In genomic region chr18:75161629-75162028, GRCh38 we compare ENCODE assay signal across 8 cellular contexts. TPM values are rescaled to one million over a fixed set of nuclear protein-coding genes. Genes with fewer than 3 reads are reported as not detected.
DNase-seq lines count a peak whose midpoint lies in the region; ATAC-seq and TF ChIP-seq lines count a peak whose summit lies in the region.

No MANE protein-coding gene starts in this region.

- CTCF ChIA-PET in CD8-positive, alpha-beta T cell (lab: Charles Lee) = interaction anchor here (1.2 kb wide), 1 partner anchor 317 kb away, joined by 3 read pairs; no protein-coding TSS in a partner anchor

- intact Hi-C loops in CD8-positive, alpha-beta T cell (cut with DNase I, micrococcal nuclease) = no loop called here
- intact Hi-C loops in tibial artery (cut with DNase I; ENCODE audit: low total_unique reads) = no loop called here

- H3K9me3 Mint-ChIP-seq in CD8-positive, alpha-beta T cell = no peaks in the 10 kb centered on the region
- H3K9me3 Mint-ChIP-seq in activated T-cell treated with anti-CD3 and anti-CD28 coated beads, Interleukin-2, amount 50 U/mL, for 72 hours = no peaks in the 10 kb centered on the region

- no peaks in the 10 kb centered on the region for H3K36me3 ChIP-seq in CD8-positive, alpha-beta T cell (ENCODE audit: insufficient read depth, low read length)
- H3K36me3 ChIP-seq in tibial artery = no peaks in the 10 kb centered on the region

- no peaks in the 10 kb centered on the region for H3K27me3 ChIP-seq in CD8-positive, alpha-beta T cell (ENCODE audit: insufficient read depth, low read length)
- peaks cover 0 to 4% of the 10 kb centered on the region in 2 donors for H3K27me3 ChIP-seq in tibial artery

- POLR2A ChIA-PET in CD8-positive, alpha-beta T cell (lab: Charles Lee) = no interaction called here

- no peaks in the 10 kb centered on the region for H3K9me3 ChIP-seq in CD8-positive, alpha-beta T cell (ENCODE audit: low read length)
- peaks cover 0 to 9% (median 0%) of the 10 kb centered on the region in 3 donors for H3K9me3 ChIP-seq in tibial artery

- peaks cover 7% of the 10 kb centered on the region for H3K4me1 Mint-ChIP-seq in CD8-positive, alpha-beta T cell (ENCODE audit: low read depth)
- H3K4me1 Mint-ChIP-seq in activated T-cell treated with anti-CD3 and anti-CD28 coated beads, Interleukin-2, amount 50 U/mL, for 72 hours (ENCODE audit: low read depth) = peaks cover 7% of the 10 kb centered on the region

- ATAC-seq in CD8-positive, alpha-beta T cell = peak; percentile 66
- ATAC-seq in GM21360 (IDR thresholded peaks at IDR 0.05; ENCODE audit: unreplicated experiment) (peak; percentile 74), GM21381 (IDR thresholded peaks at IDR 0.05; ENCODE audit: unreplicated experiment) (no peak)
- peak in 1 of 2 donors; percentile 39 for ATAC-seq in activated T-cell treated with anti-CD3 and anti-CD28 coated beads, Interleukin-2, amount 50 U/mL, for 72 hours (replicated peaks in 1 of 2)

- H3K27ac Mint-ChIP-seq in CD8-positive, alpha-beta T cell = peak overlapping the region; percentile 78
- peak overlapping the region; percentile 16 for H3K27ac Mint-ChIP-seq in activated T-cell treated with anti-CD3 and anti-CD28 coated beads, Interleukin-2, amount 50 U/mL, for 72 hours

- H3K27me3 Mint-ChIP-seq in CD8-positive, alpha-beta T cell (ENCODE audit: low read depth) = no peaks in the 10 kb centered on the region
- no peaks in the 10 kb centered on the region for H3K27me3 Mint-ChIP-seq in activated T-cell treated with anti-CD3 and anti-CD28 coated beads, Interleukin-2, amount 50 U/mL, for 72 hours (ENCODE audit: low read depth)

- no peak for TF ChIP-seq CTCF in CD8-positive, alpha-beta T cell (IDR thresholded peaks at IDR 0.05)
- TF ChIP-seq CTCF in tibial artery (IDR thresholded peaks at IDR 0.05) = no peak

- H3K27ac ChIP-seq in CD8-positive, alpha-beta T cell (ENCODE audit: low read depth, low read length) = peak overlapping the region; percentile 28
- no peak overlapping the region for H3K27ac ChIP-seq in tibial artery

- H3K4me1 ChIP-seq in CD8-positive, alpha-beta T cell (ENCODE audit: insufficient read depth, low read length) = no peaks in the 10 kb centered on the region
- peaks cover 0 to 4% (median 0%) of the 10 kb centered on the region in 4 donors for H3K4me1 ChIP-seq in tibial artery

- DNase-seq in CD8-positive, alpha-beta T cell = peak in 4 of 7 experiments; percentile 21 to 67 (median 32)
- DNase-seq in NCI-H2196 (lab: John Stamatoyannopoulos, UW; ENCODE audit: unreplicated experiment) = peak; percentile 18
- DNase-seq in activated T-cell treated with anti-CD3 and anti-CD28 coated beads, Interleukin-2, amount 50 U/mL, for 72 hours = peak; percentile 8 to 11
- DNase-seq in kidney tubule cell (ENCODE audit: low spot score) = peak; percentile 9
- DNase-seq in tibial artery = no peak
- no peak for DNase-seq in NK-92 (lab: John Stamatoyannopoulos, UW; ENCODE audit: unreplicated experiment)

- H3K4me3 ChIP-seq in CD8-positive, alpha-beta T cell (ENCODE audit: low read depth, low read length) = peak overlapping the region; percentile 81
- peak overlapping the region; percentile 17 to 26 for H3K4me3 ChIP-seq in tibial artery

- H3K36me3 Mint-ChIP-seq in CD8-positive, alpha-beta T cell = peaks cover 2% of the 10 kb centered on the region
- no peaks in the 10 kb centered on the region for H3K36me3 Mint-ChIP-seq in activated T-cell treated with anti-CD3 and anti-CD28 coated beads, Interleukin-2, amount 50 U/mL, for 72 hours (ENCODE audit: insufficient read depth in 2 of 2)

- H3K4me3 Mint-ChIP-seq in CD8-positive, alpha-beta T cell = peak overlapping the region; percentile 89
- H3K4me3 Mint-ChIP-seq in activated T-cell treated with anti-CD3 and anti-CD28 coated beads, Interleukin-2, amount 50 U/mL, for 72 hours = peak overlapping the region; percentile 77 to 82

RNA-seq across cellular contexts. Expression of gene PTGR3, which starts 47.3 kb away (rescaled TPM):
- total RNA-seq in CD8-positive, alpha-beta T cell = 1 to 10 TPM; 6.3 to 7.8 TPM
- 10 to 100 TPM; 40.4 to 41.8 TPM for total RNA-seq in activated T-cell treated with anti-CD3 and anti-CD28 coated beads, Interleukin-2, amount 50 U/mL, for 72 hours

RNA-seq across cellular contexts. Expression of gene TSHZ1, which starts 49.0 kb away (rescaled TPM):
- total RNA-seq in CD8-positive, alpha-beta T cell = 10 to 100 TPM; 21.5 to 23.4 TPM
- total RNA-seq in activated T-cell treated with anti-CD3 and anti-CD28 coated beads, Interleukin-2, amount 50 U/mL, for 72 hours = 10 to 100 TPM; 18.1 to 19.2 TPM

Comparison
In these comparisons a context has a peak if more than half of its experiments do, and no peak if none do; other contexts are left out.
1. DNase-seq: peak in CD8-positive, alpha-beta T cell (4 of 7), NCI-H2196 (single experiment), activated T-cell treated with anti-CD3 and anti-CD28 coated beads, Interleukin-2, amount 50 U/mL, for 72 hours (2 of 2) and kidney tubule cell (single experiment); none in tibial artery (0 of 2) and NK-92 (single experiment).
2. RNA of gene PTGR3, which starts 47.3 kb away (total RNA-seq): 40.4 to 41.8 TPM in activated T-cell treated with anti-CD3 and anti-CD28 coated beads, Interleukin-2, amount 50 U/mL, for 72 hours; 6.3 to 7.8 TPM in CD8-positive, alpha-beta T cell; every median in the first group is over 4 times any median in the second.